Comparison of ENCODE assay signal across 8 cellular contexts in genomic region chr17:82351713-82352488, GRCh38. TPM values are rescaled to one million over a fixed set of nuclear protein-coding genes. Genes with fewer than 3 reads are reported as not detected.
A peak's percentile ranks its signal among the peaks of the same experiment; 100 is the strongest.
DNase-seq lines count a peak whose midpoint lies in the region; ATAC-seq, FAIRE-seq and TF ChIP-seq lines count a peak whose summit lies in the region.

No MANE protein-coding gene starts in this region.

- peak; percentile 65 for FAIRE-seq in A549 (lab: Jason Lieb, UNC)

- POLR2A ChIA-PET in A549 (lab: Yijun Ruan, JAX): interaction anchor here (0.5 kb wide), 1 partner anchor 51 kb away, joined by 3 read pairs; no protein-coding TSS in a partner anchor

- H3K36me3 ChIP-seq in SJCRH30 (no peaks in the 10 kb centered on the region), ovary (no peaks in the 10 kb centered on the region), tibial artery (no peaks in the 10 kb centered on the region)

- no peak for TF ChIP-seq POLR2A in A549 (IDR thresholded peaks at IDR 0.05; ENCODE audit: low read length)
- TF ChIP-seq POLR2A in ovary (IDR thresholded peaks at IDR 0.05): no peak

- in situ Hi-C loops in GM13977 (cut with MboI; ENCODE audit: low pct_unique_long_range_greater_than_20kb, low sequenced_read_pairs, unreplicated experiment): loop anchor here (10.0 kb wide), 1 partner anchor 203 kb away; no protein-coding TSS in a partner anchor

- TF ChIP-seq EP300 in A549 (IDR thresholded peaks at IDR 0.05) (no peak), ovary (IDR thresholded peaks at IDR 0.05) (no peak)

- peak; percentile 97 for TF ChIP-seq RAD21 in A549 (conservative IDR thresholded peaks at IDR 0.05 in 1 of 2, IDR thresholded peaks at IDR 0.05 in 1 of 2)

- H3K4me1 ChIP-seq in A549 (peaks cover 19% of the 10 kb centered on the region; the same call in 2 of the 3 replicates), SJCRH30 (peaks cover 20% of the 10 kb centered on the region), ovary (ENCODE audit: insufficient read depth) (peaks cover 3% of the 10 kb centered on the region), tibial artery (peaks cover 0 to 16% (median 8%) of the 10 kb centered on the region in 4 donors)

- WGBS in A549 (ENCODE audit: missing lambda C conversion rate): 41% methylated on average over 25 of the region's 26 CpGs
- 33 to 39% (median 37%) methylated on average over 24 to 26 of the region's 26 CpGs for WGBS in ovary, 3 donors

- TF ChIP-seq CTCF in A549 (IDR thresholded peaks at IDR 0.05): peak; percentile 98
- TF ChIP-seq CTCF in GM13977 (IDR thresholded peaks at IDR 0.05; ENCODE audit: extremely low read depth, insufficient read depth, missing control alignments): peak; percentile 93
- TF ChIP-seq CTCF in ovary (IDR thresholded peaks at IDR 0.05): peak; percentile 85 to 98 (median 91)
- TF ChIP-seq CTCF in tibial artery (IDR thresholded peaks at IDR 0.05): peak; percentile 95 to 97

- 0 out of 2 replicates have a peak, but pooled peaks cover 5% of the 10 kb centered on the region for H3K27me3 ChIP-seq in SJCRH30
- no peaks in the 10 kb centered on the region for H3K27me3 ChIP-seq in ovary
- H3K27me3 ChIP-seq in tibial artery: peaks cover 0 to 59% of the 10 kb centered on the region in 2 donors

- intact Hi-C loops in ovary (cut with DNase I) (loop anchor here (2.0 to 10.0 kb wide), 9 partner anchors 63 to 423 kb away; partner anchors contain the start of genes HEXD (in 2 of the 4) and OGFOD3 (in 2 of the 4)), tibial artery (cut with DNase I; ENCODE audit: low total_unique reads) (loop anchor here (5.0 kb wide), 2 partner anchors 75 to 420 kb away; no protein-coding TSS in a partner anchor)

- H3K4me3 ChIP-seq in A549 (no peak overlapping the region), SJCRH30 (no peak overlapping the region), ovary (no peak overlapping the region), tibial artery (no peak overlapping the region)

- no peak overlapping the region; the same call in 2 of the 3 replicates for H3K4me2 ChIP-seq in A549

- DNase-seq in A549 (ENCODE audit: low read depth in 1 of 2, low spot score in 1 of 2) (peak; percentile 88 to 93), GM13977 (ENCODE audit: low spot score) (peak; percentile 91), M059J (ENCODE audit: low read depth) (peak; percentile 76), SJCRH30 (peak; percentile 96 to 99), germinal center (ENCODE audit: low spot score) (peak; percentile 83), ovary (peak; percentile 76 to 89 (median 86)), tibial artery (peak; percentile 85 to 89)
- DNase-seq in activated effector memory CD4-positive, alpha-beta T cell treated with anti-CD3 and anti-CD28 coated beads, Interleukin-2, amount 50 U/mL, for 16 hours: peak; percentile 92

- no peak overlapping the region for H3K27ac ChIP-seq in A549
- no peak overlapping the region for H3K27ac ChIP-seq in SJCRH30
- no peak overlapping the region for H3K27ac ChIP-seq in ovary
- no peak overlapping the region for H3K27ac ChIP-seq in tibial artery

- no peaks in the 10 kb centered on the region for H3K9me3 ChIP-seq in A549
- H3K9me3 ChIP-seq in SJCRH30 (replicated peaks): no peaks in the 10 kb centered on the region
- no peaks in the 10 kb centered on the region for H3K9me3 ChIP-seq in ovary
- H3K9me3 ChIP-seq in tibial artery: no peaks in the 10 kb centered on the region

- ATAC-seq in A549: peak; percentile 75 to 92

- CTCF ChIA-PET in A549 (lab: Yijun Ruan, JAX): interaction anchor here (0.6 to 5.1 kb wide), 71 partner anchors 8 to 429 kb away, joined by 3 to 117 read pairs (median 5); partner anchors contain the start of genes HEXD, SECTM1 and UTS2R

TF ChIP-seq in A549, 52 proteins besides CTCF, POLR2A, EP300 and RAD21 (continues in another document):
- TF ChIP-seq TP53 (CRISPR knock-in tag; IDR thresholded peaks at IDR 0.05) (no peak), PHF8 (IDR thresholded peaks at IDR 0.05; ENCODE audit: borderline replicate concordance, low read depth) (no peak), CBX2 (IDR thresholded peaks at IDR 0.05; ENCODE audit: borderline replicate concordance, low read depth) (no peak), POLR2AphosphoS2 (conservative IDR thresholded peaks at IDR 0.05; ENCODE audit: low read length) (no peak), MAZ (IDR thresholded peaks at IDR 0.05; ENCODE audit: borderline replicate concordance, low read depth, low read length) (no peak), GATA3 (IDR thresholded peaks at IDR 0.05; ENCODE audit: borderline replicate concordance) (no peak), SREBF2 (IDR thresholded peaks at IDR 0.05) (no peak), SMC3 (IDR thresholded peaks at IDR 0.05) (peak; percentile 96), JUN (IDR thresholded peaks at IDR 0.05) (no peak), MAFK (IDR thresholded peaks at IDR 0.05; ENCODE audit: partially characterized antibody) (no peak), KDM1A (IDR thresholded peaks at IDR 0.05; ENCODE audit: low read depth) (no peak), FOSL2 (IDR thresholded peaks at IDR 0.05) (no peak), FOSL2 (CRISPR knock-in tag; IDR thresholded peaks at IDR 0.05) (no peak), RNF2 (IDR thresholded peaks at IDR 0.05; ENCODE audit: borderline replicate concordance, low read depth) (no peak), ZNF302 (CRISPR knock-in tag; IDR thresholded peaks at IDR 0.05) (no peak), BHLHE40 (IDR thresholded peaks at IDR 0.05; ENCODE audit: low read depth, low read length) (no peak), ZC3H11A (IDR thresholded peaks at IDR 0.05) (no peak), RCOR1 (IDR thresholded peaks at IDR 0.05; ENCODE audit: low read depth, low read length) (no peak), CEBPB (IDR thresholded peaks at IDR 0.05) (no peak), NR3C1 (IDR thresholded peaks at IDR 0.05) (no peak), MAX (IDR thresholded peaks at IDR 0.05) (peak; percentile 53), ELK1 (IDR thresholded peaks at IDR 0.05; ENCODE audit: low read depth, low read length) (no peak), KDM5A (IDR thresholded peaks at IDR 0.05) (no peak), FOSB (CRISPR knock-in tag; IDR thresholded peaks at IDR 0.05) (no peak), CHD4 (IDR thresholded peaks at IDR 0.05; ENCODE audit: borderline replicate concordance) (no peak), ESRRA (IDR thresholded peaks at IDR 0.05; ENCODE audit: borderline replicate concordance, low read length) (no peak)

RNA-seq across cellular contexts. Expression of gene TEX19, which starts 7.1 kb away (rescaled TPM):
- polyA plus RNA-seq in A549 (2011; rRNA removed) (0.32 and 0.43 TPM in 2 replicates), A549 (2017; fragmentation: RNase III; extraction: RNeasy Plus Mini Kit Qiagen cat#74134 plus additional on column Dnase treatment) (0.50 to 0.66 TPM (median 0.55 TPM) in 3 replicates), ovary (not detected)
- 0.74 and 0.80 TPM in 2 replicates for polyA plus RNA-seq in A549 (2012; cell fraction: cytosol; rRNA removed)
- 0.55 and 0.59 TPM in 2 replicates for polyA plus RNA-seq in A549 (2012; cell fraction: nucleus; rRNA removed)
- 0.44 and 0.58 TPM in 2 replicates for polyA minus RNA-seq in A549 (2011; rRNA and poly(A)+ RNA removed)
- 0.05 TPM in 1 of 2 replicates, not detected in the other for total RNA-seq in M059J (2014; rRNA removed; shearing (Covaris generic))
- 1.0 and 1.4 TPM in 2 replicates for total RNA-seq in SJCRH30 (2014; rRNA removed; shearing (Covaris generic))
- not detected for total RNA-seq in ovary

RNA-seq across cellular contexts. Expression of gene SECTM1, which starts 18.3 kb away (rescaled TPM):
- polyA plus RNA-seq in A549 (2011; rRNA removed): 0.22 and 0.58 TPM in 2 replicates
- polyA plus RNA-seq in A549 (2012; cell fraction: cytosol; rRNA removed): 0.31 and 0.52 TPM in 2 replicates
- polyA plus RNA-seq in A549 (2012; cell fraction: nucleus; rRNA removed): 0.58 and 0.83 TPM in 2 replicates
- 1.5 to 2.5 TPM (median 2.0 TPM) in 3 replicates for polyA plus RNA-seq in A549 (2017; fragmentation: RNase III; extraction: RNeasy Plus Mini Kit Qiagen cat#74134 plus additional on column Dnase treatment)
- polyA minus RNA-seq in A549 (2011; rRNA and poly(A)+ RNA removed): not detected in 2 replicates
- 30.2 and 41.0 TPM in 2 replicates for total RNA-seq in M059J (2014; rRNA removed; shearing (Covaris generic))
- 0.36 and 1.1 TPM in 2 replicates for total RNA-seq in SJCRH30 (2014; rRNA removed; shearing (Covaris generic))
- 10 to 100 TPM in 1 of 7 donors, 1 to 10 TPM in 6; 3.9 to 20.8 (median 9.1) TPM for total RNA-seq in ovary
- polyA plus RNA-seq in ovary: 1 to 10 TPM; 2.1 to 7.9 TPM

RNA-seq across cellular contexts. Expression of gene UTS2R, which starts 19.7 kb away (rescaled TPM):
- polyA plus RNA-seq in A549 (2011; rRNA removed) (not detected in 2 replicates), A549 (2017; fragmentation: RNase III; extraction: RNeasy Plus Mini Kit Qiagen cat#74134 plus additional on column Dnase treatment) (not detected in 3 replicates), ovary (not detected)
- not detected in 2 replicates for polyA plus RNA-seq in A549 (2012; cell fraction: cytosol; rRNA removed)
- polyA plus RNA-seq in A549 (2012; cell fraction: nucleus; rRNA removed): 0.06 and 0.11 TPM in 2 replicates
- not detected in 2 replicates for polyA minus RNA-seq in A549 (2011; rRNA and poly(A)+ RNA removed)
- not detected in 2 replicates for total RNA-seq in M059J (2014; rRNA removed; shearing (Covaris generic))
- 8.0 and 8.3 TPM in 2 replicates for total RNA-seq in SJCRH30 (2014; rRNA removed; shearing (Covaris generic))
- total RNA-seq in ovary: not detected

RNA-seq across cellular contexts. Expression of gene CD7, which starts 34.5 kb away (rescaled TPM):
- polyA plus RNA-seq in A549 (2011; rRNA removed): not detected in 2 replicates
- polyA plus RNA-seq in A549 (2012; cell fraction: cytosol; rRNA removed): not detected in 2 replicates
- polyA plus RNA-seq in A549 (2012; cell fraction: nucleus; rRNA removed): 0.07 TPM in 1 of 2 replicates, not detected in the other
- polyA plus RNA-seq in A549 (2017; fragmentation: RNase III; extraction: RNeasy Plus Mini Kit Qiagen cat#74134 plus additional on column Dnase treatment): not detected in 3 replicates
- not detected in 2 replicates for polyA minus RNA-seq in A549 (2011; rRNA and poly(A)+ RNA removed)
- total RNA-seq in M059J (2014; rRNA removed; shearing (Covaris generic)): not detected in 2 replicates
- total RNA-seq in SJCRH30 (2014; rRNA removed; shearing (Covaris generic)): 4.8 and 6.3 TPM in 2 replicates
- 1 to 10 TPM in 4 of 7 donors, under 1 TPM in 1, not detected in 2; 0.58 to 1.3 (median 1.1) TPM for total RNA-seq in ovary
- polyA plus RNA-seq in ovary: under 1 TPM in 1 of 2 donors, not detected in 1; 0.48 TPM
